Comparison of ENCODE assay signal across 11 cellular contexts in the genomic region with DNA sequence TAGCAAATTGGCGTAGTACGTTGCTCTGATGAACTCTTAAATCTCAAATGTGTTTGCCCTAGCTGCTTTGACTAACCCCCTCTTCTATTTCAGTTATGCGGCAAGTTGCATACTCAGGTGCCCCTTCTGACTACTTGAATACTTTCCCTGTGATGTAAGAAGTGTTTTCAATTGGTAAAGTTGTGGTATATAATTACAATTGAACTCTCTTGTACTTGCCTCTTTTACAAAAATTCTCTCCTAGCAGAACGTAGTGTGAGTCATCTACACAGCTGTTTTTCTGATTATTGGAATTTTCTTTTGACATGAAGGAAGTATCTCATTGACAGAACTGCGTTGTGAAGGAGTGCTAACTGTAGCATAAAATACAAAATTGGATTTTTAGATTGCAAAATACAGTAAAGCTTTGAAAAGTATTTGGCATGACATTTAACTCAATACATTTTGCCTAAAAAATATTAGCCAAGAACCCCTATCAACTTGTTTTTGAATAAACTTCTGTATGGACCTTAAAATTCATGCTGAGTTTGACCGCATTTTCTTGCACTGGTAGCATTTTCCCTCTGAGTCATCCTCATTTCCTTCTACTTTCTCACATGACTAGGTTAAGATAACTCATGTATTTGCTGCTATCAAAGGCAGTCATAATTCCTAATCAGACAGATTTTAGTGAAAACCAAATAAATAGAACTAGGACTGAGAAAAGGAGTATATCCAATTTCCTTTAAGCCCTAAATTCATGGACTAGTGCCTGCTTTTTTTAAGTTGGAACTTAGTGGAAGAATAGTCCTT. TPM values are rescaled to one million over a fixed set of nuclear protein-coding genes. Genes with fewer than 3 reads are reported as not detected.
DNase-seq lines count a peak whose midpoint lies in the region; ATAC-seq, FAIRE-seq and TF ChIP-seq lines count a peak whose summit lies in the region.
"Had no signal": no experiment of that assay in that cellular context is flagged by ENCODE, and none has a peak within 500 bp of the region (broad histone marks: within the 10 kb centered on the region; RNA-seq: fewer than 3 reads in every experiment).

No MANE protein-coding gene starts in this region.

- H3K27ac ChIP-seq in astrocyte (ENCODE audit: low read depth, low read length) (peak overlapping the region; percentile 83), right lobe of liver (peak overlapping the region in 2 of 3 donors; percentile 11 to 41), body of pancreas (peak overlapping the region in 1 of 4 donors; percentile 18)

- H3K9me3 Mint-ChIP-seq in astrocyte (ENCODE audit: unreplicated experiment), result no peaks in the 10 kb centered on the region

- FAIRE-seq in astrocyte (lab: Jason Lieb, UNC), result peak; percentile 93
- FAIRE-seq: TTC549 had no signal

- no peak overlapping the region for H2AFZ ChIP-seq in astrocyte (ENCODE audit: low read depth, low read length)

- peak overlapping the region; percentile 93 for H3K27ac Mint-ChIP-seq in astrocyte (ENCODE audit: unreplicated experiment)

- H3K36me3 ChIP-seq in astrocyte (ENCODE audit: insufficient read depth, low read length) (no peaks in the 10 kb centered on the region), right lobe of liver (no peaks in the 10 kb centered on the region), body of pancreas (replicated peaks in 1 of 2; ENCODE audit: insufficient read depth in 1 of 2, low read depth in 2 of 2) (no peaks in the 10 kb centered on the region)

- no peak overlapping the region for H3K4me3 Mint-ChIP-seq in astrocyte (ENCODE audit: unreplicated experiment)

- peaks cover 2% of the 10 kb centered on the region for H3K36me3 Mint-ChIP-seq in astrocyte (ENCODE audit: low read depth, unreplicated experiment)

- TF ChIP-seq CTCF in astrocyte (IDR thresholded peaks at IDR 0.05; ENCODE audit: insufficient read depth, low read depth, low read length) (no peak), right lobe of liver (IDR thresholded peaks at IDR 0.05) (no peak), body of pancreas (IDR thresholded peaks at IDR 0.05) (no peak)

- DNase-seq in Daoy (ENCODE audit: low read depth), result peak; percentile 68
- DNase-seq in LHCN-M2 (ENCODE audit: low read depth), result peak; percentile 83
- peak; percentile 94 for DNase-seq in astrocyte (ENCODE audit: low read depth)
- no peak for DNase-seq in right lobe of liver
- no peak for DNase-seq in HEK293T (ENCODE audit: extremely low spot score)
- no peak for DNase-seq in body of pancreas
- DNase-seq: amygdala, glutamatergic neuron had no signal

- no peaks in the 10 kb centered on the region for H3K79me2 ChIP-seq in astrocyte (ENCODE audit: insufficient read depth, low read length)

- H3K9me3 ChIP-seq in astrocyte (ENCODE audit: insufficient read depth, low read depth, low read length), result no peaks in the 10 kb centered on the region
- no peaks in the 10 kb centered on the region for H3K9me3 ChIP-seq in right lobe of liver
- no peaks in the 10 kb centered on the region for H3K9me3 ChIP-seq in body of pancreas

- ATAC-seq in right lobe of liver (peak in 3 of 4 donors; percentile 60 to 70 (median 65)), body of pancreas (no peak), HG02870 (IDR thresholded peaks at IDR 0.05; ENCODE audit: unreplicated experiment) (no peak), HG02938 (IDR thresholded peaks at IDR 0.05; ENCODE audit: unreplicated experiment) (no peak)

- H3K4me3 ChIP-seq in astrocyte (ENCODE audit: insufficient read depth, low read depth, low read length), result no peak overlapping the region
- H3K4me3 ChIP-seq in right lobe of liver, result no peak overlapping the region
- no peak overlapping the region for H3K4me3 ChIP-seq in body of pancreas

- H4K20me1 ChIP-seq in astrocyte (ENCODE audit: insufficient read depth, low read length), result no peaks in the 10 kb centered on the region

- peaks cover 25% of the 10 kb centered on the region for H3K4me1 Mint-ChIP-seq in astrocyte (ENCODE audit: low read depth, unreplicated experiment)

- H3K27me3 Mint-ChIP-seq in astrocyte (ENCODE audit: low read depth, unreplicated experiment), result peaks cover 11% of the 10 kb centered on the region

- TF ChIP-seq POLR2A in right lobe of liver (IDR thresholded peaks at IDR 0.05) (no peak), body of pancreas (IDR thresholded peaks at IDR 0.05) (no peak)

- H3K4me1 ChIP-seq in astrocyte (ENCODE audit: insufficient read depth, low read length) (peaks cover 27% of the 10 kb centered on the region), right lobe of liver (peaks cover 0 to 5% (median under 1%) of the 10 kb centered on the region in 4 donors), body of pancreas (peaks cover 2% of the 10 kb centered on the region)

- POLR2A ChIA-PET in HEK293T (lab: Yijun Ruan, JAX), result no interaction called here

- peak overlapping the region; percentile 65 for H3K9ac ChIP-seq in astrocyte (ENCODE audit: low read length)

- peaks cover 6% of the 10 kb centered on the region for H3K27me3 ChIP-seq in astrocyte (ENCODE audit: insufficient read depth, low read length)
- peaks cover 0 to 8% of the 10 kb centered on the region in 2 donors for H3K27me3 ChIP-seq in right lobe of liver
- H3K27me3 ChIP-seq in body of pancreas, result no peaks in the 10 kb centered on the region

- intact Hi-C loops in right lobe of liver (cut with DNase I) (no loop called here), body of pancreas (cut with DNase I) (no loop called here)

- CTCF ChIA-PET in HEK293T (lab: Yijun Ruan, JAX), result interaction anchor here (1.2 kb wide), 1 partner anchor 71 kb away, joined by 4 read pairs; a partner anchor contains a TSS

- peak overlapping the region; percentile 80 for H3K4me2 ChIP-seq in astrocyte (ENCODE audit: low read length)

- 63% methylated on average over 6 of the region's 6 CpGs for WGBS in right lobe of liver (ENCODE audit: insufficient coverage, low coverage, low lambda C conversion rate, missing lambda C conversion rate)
- WGBS in body of pancreas, 2 donors, result 67 to 70% methylated on average over 6 of the region's 6 CpGs

TF ChIP-seq in HEK293T, 16 proteins besides CTCF, POLR2A, EP300 and RAD21:
- TF ChIP-seq L3MBTL2 (conservative IDR thresholded peaks at IDR 0.05) (no peak), FOXA1 (IDR thresholded peaks at IDR 0.05) (no peak), SP1 (IDR thresholded peaks at IDR 0.05) (no peak), SUZ12 (IDR thresholded peaks at IDR 0.05) (no peak), FOXM1 (IDR thresholded peaks at IDR 0.05; ENCODE audit: borderline replicate concordance) (no peak), CTBP1 (IDR thresholded peaks at IDR 0.05; ENCODE audit: borderline replicate concordance) (no peak), FOXK2 (IDR thresholded peaks at IDR 0.05) (no peak), TARDBP (IDR thresholded peaks at IDR 0.05) (no peak), HDGF (IDR thresholded peaks at IDR 0.05; ENCODE audit: borderline replicate concordance) (no peak), LEF1 (IDR thresholded peaks at IDR 0.05; ENCODE audit: borderline replicate concordance) (no peak)
- TF ChIP-seq, protein P1, sequence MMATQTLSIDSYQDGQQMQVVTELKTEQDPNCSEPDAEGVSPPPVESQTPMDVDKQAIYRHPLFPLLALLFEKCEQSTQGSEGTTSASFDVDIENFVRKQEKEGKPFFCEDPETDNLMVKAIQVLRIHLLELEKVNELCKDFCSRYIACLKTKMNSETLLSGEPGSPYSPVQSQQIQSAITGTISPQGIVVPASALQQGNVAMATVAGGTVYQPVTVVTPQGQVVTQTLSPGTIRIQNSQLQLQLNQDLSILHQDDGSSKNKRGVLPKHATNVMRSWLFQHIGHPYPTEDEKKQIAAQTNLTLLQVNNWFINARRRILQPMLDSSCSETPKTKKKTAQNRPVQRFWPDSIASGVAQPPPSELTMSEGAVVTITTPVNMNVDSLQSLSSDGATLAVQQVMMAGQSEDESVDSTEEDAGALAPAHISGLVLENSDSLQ (IDR thresholded peaks at IDR 0.05), result no peak

RNA-seq across cellular contexts. Expression of a gene that starts 6.3 kb away (rescaled TPM):
- total RNA-seq in Daoy (2014; rRNA removed; shearing (Covaris generic)), result 1.3 TPM in 1 of 2 replicates, not detected in the other
- total RNA-seq in LHCN-M2 (2014; rRNA removed) (0.13 TPM in 1 of 2 replicates, not detected in the other), astrocyte (2.5 and 4.7 TPM in 2 replicates), right lobe of liver (100 to 1,000 TPM in 2 of 6 experiments, 10 to 100 TPM in 4; 19.2 to 130 (median 40.6) TPM), body of pancreas (under 1 TPM; 0.26 to 0.66 TPM)
- polyA plus RNA-seq in LHCN-M2 (2012), result not detected

Comparison
In these comparisons a context has a peak if more than half of its experiments do, and no peak if none do; other contexts are left out.
1. DNase-seq: peak in Daoy (single experiment), LHCN-M2 (single experiment) and astrocyte (single experiment); none in right lobe of liver (0 of 3), HEK293T (single experiment) and body of pancreas (0 of 4).
2. ATAC-seq: peak in right lobe of liver (3 of 4); none in body of pancreas (single experiment), HG02870 (single experiment) and HG02938 (single experiment).